Comparison of ENCODE assay signal across 26 cellular contexts in the genomic region with DNA sequence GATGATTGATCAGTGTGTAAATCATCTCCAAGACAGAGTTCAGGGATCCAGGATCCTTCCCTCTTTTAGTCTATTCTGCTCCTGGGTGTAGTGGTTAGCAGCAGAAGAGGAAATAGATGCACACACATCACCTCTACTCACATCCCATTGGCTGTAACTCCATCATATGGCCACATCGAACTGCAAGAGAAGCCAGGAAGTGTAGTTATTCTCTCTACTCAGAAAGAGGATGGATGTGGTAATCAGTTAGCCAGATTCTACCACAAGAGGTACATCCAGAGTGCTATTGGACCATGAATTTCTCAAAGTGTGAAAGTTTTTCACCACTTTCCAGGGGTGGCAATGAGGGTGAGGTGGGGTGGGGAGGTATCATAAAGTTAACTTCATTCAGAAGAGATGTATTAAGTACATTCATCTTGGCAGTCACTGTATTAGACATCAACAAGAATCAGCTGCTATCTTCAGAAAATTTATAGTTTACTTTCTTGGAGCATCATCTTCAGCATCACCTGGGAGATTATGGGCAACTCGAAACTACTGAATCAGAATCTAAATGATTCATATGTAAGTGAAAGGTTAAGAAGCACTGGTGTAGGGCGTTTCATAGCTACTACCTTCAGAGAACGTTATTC.
DNase-seq lines count a peak whose midpoint lies in the region; ATAC-seq lines count a peak whose summit lies in the region.
"Had no signal": no experiment of that assay in that cellular context is flagged by ENCODE, and none has a peak within 500 bp of the region (broad histone marks: within the 10 kb centered on the region; RNA-seq: fewer than 3 reads in every experiment).

No MANE protein-coding gene starts in this region.

- H3K4me1 Mint-ChIP-seq in activated naive CD8-positive, alpha-beta T cell treated with anti-CD3 and anti-CD28 coated beads, Interleukin-2, amount 10 ng/mL, durations not matched to agents 7 days and 5 days = peaks cover 9% of the 10 kb centered on the region
- H3K4me1 Mint-ChIP-seq in activated naive CD8-positive, alpha-beta T cell treated with anti-CD3 and anti-CD28 coated beads, Interleukin-2, amount 50 U/mL, for 24 hours = no peaks in the 10 kb centered on the region
- no peaks in the 10 kb centered on the region for H3K4me1 Mint-ChIP-seq in activated T-helper 17 cell treated with anti-CD3 and anti-CD28 coated beads, Interleukin-2, amount 50 U/mL, for 72 hours
- no peaks in the 10 kb centered on the region for H3K4me1 Mint-ChIP-seq in stimulated activated effector memory CD8-positive, alpha-beta T cell treated with anti-CD3 and anti-CD28 coated beads, Interleukin-12 subunit alpha, Interleukin-12 subunit beta, amount 100 ng/mL, for 72 hours
- H3K4me1 Mint-ChIP-seq: GM23338, IgD-negative memory B cell had no signal

- H3K4me3 Mint-ChIP-seq in activated naive CD8-positive, alpha-beta T cell treated with anti-CD3 and anti-CD28 coated beads, Interleukin-2, amount 10 ng/mL, durations not matched to agents 7 days and 5 days = peak overlapping the region; percentile 24
- no peak overlapping the region for H3K4me3 Mint-ChIP-seq in activated naive CD8-positive, alpha-beta T cell treated with anti-CD3 and anti-CD28 coated beads, Interleukin-2, amount 50 U/mL, for 24 hours
- H3K4me3 Mint-ChIP-seq in activated T-helper 17 cell treated with anti-CD3 and anti-CD28 coated beads, Interleukin-2, amount 50 U/mL, for 72 hours = no peak overlapping the region
- no peak overlapping the region for H3K4me3 Mint-ChIP-seq in stimulated activated effector memory CD8-positive, alpha-beta T cell treated with anti-CD3 and anti-CD28 coated beads, Interleukin-12 subunit alpha, Interleukin-12 subunit beta, amount 100 ng/mL, for 72 hours
- H3K4me3 Mint-ChIP-seq: CD4-positive, alpha-beta T cell; GM23338; IgD-negative memory B cell had no signal

- peak; percentile 98 for ATAC-seq in activated naive CD8-positive, alpha-beta T cell treated with anti-CD3 and anti-CD28 coated beads, Interleukin-2, amount 10 ng/mL, durations not matched to agents 7 days and 5 days (ENCODE audit: low read depth)
- ATAC-seq in activated naive CD8-positive, alpha-beta T cell treated with anti-CD3 and anti-CD28 coated beads, Interleukin-2, amount 50 U/mL, for 24 hours = no peak
- ATAC-seq in GM19351 (IDR thresholded peaks at IDR 0.05; ENCODE audit: unreplicated experiment) = peak; percentile 43
- peak; percentile 85 for ATAC-seq in activated T-helper 17 cell treated with anti-CD3 and anti-CD28 coated beads, Interleukin-2, amount 50 U/mL, for 72 hours (replicated peaks)
- peak; percentile 85 for ATAC-seq in stimulated activated effector memory CD8-positive, alpha-beta T cell treated with anti-CD3 and anti-CD28 coated beads, Interleukin-12 subunit alpha, Interleukin-12 subunit beta, amount 100 ng/mL, for 72 hours
- no peak for ATAC-seq in GM21619 (IDR thresholded peaks at IDR 0.05; ENCODE audit: unreplicated experiment)
- ATAC-seq: A549, GM23338 had no signal

- peaks cover 3% of the 10 kb centered on the region for H3K36me3 Mint-ChIP-seq in activated naive CD8-positive, alpha-beta T cell treated with anti-CD3 and anti-CD28 coated beads, Interleukin-2, amount 10 ng/mL, durations not matched to agents 7 days and 5 days
- no peaks in the 10 kb centered on the region for H3K36me3 Mint-ChIP-seq in activated naive CD8-positive, alpha-beta T cell treated with anti-CD3 and anti-CD28 coated beads, Interleukin-2, amount 50 U/mL, for 24 hours (ENCODE audit: low read depth)
- no peaks in the 10 kb centered on the region for H3K36me3 Mint-ChIP-seq in activated T-helper 17 cell treated with anti-CD3 and anti-CD28 coated beads, Interleukin-2, amount 50 U/mL, for 72 hours (ENCODE audit: low read depth)
- no peaks in the 10 kb centered on the region for H3K36me3 Mint-ChIP-seq in stimulated activated effector memory CD8-positive, alpha-beta T cell treated with anti-CD3 and anti-CD28 coated beads, Interleukin-12 subunit alpha, Interleukin-12 subunit beta, amount 100 ng/mL, for 72 hours
- H3K36me3 Mint-ChIP-seq: IgD-negative memory B cell had no signal

- H3K27ac Mint-ChIP-seq in activated naive CD8-positive, alpha-beta T cell treated with anti-CD3 and anti-CD28 coated beads, Interleukin-2, amount 10 ng/mL, durations not matched to agents 7 days and 5 days = peak overlapping the region; percentile 35
- no peak overlapping the region for H3K27ac Mint-ChIP-seq in activated naive CD8-positive, alpha-beta T cell treated with anti-CD3 and anti-CD28 coated beads, Interleukin-2, amount 50 U/mL, for 24 hours
- no peak overlapping the region for H3K27ac Mint-ChIP-seq in activated T-helper 17 cell treated with anti-CD3 and anti-CD28 coated beads, Interleukin-2, amount 50 U/mL, for 72 hours
- no peak overlapping the region for H3K27ac Mint-ChIP-seq in stimulated activated effector memory CD8-positive, alpha-beta T cell treated with anti-CD3 and anti-CD28 coated beads, Interleukin-12 subunit alpha, Interleukin-12 subunit beta, amount 100 ng/mL, for 72 hours
- H3K27ac Mint-ChIP-seq: CD4-positive, alpha-beta T cell; GM23338; IgD-negative memory B cell had no signal

- no peak for DNase-seq in activated naive CD8-positive, alpha-beta T cell treated with anti-CD3 and anti-CD28 coated beads, Interleukin-2, amount 10 ng/mL, durations not matched to agents 7 days and 5 days
- no peak for DNase-seq in activated naive CD8-positive, alpha-beta T cell treated with anti-CD3 and anti-CD28 coated beads, Interleukin-2, amount 50 U/mL, for 24 hours
- no peak for DNase-seq in stimulated activated effector memory CD8-positive, alpha-beta T cell treated with anti-CD3 and anti-CD28 coated beads, Interleukin-12 subunit alpha, Interleukin-12 subunit beta, amount 100 ng/mL, for 72 hours (ENCODE audit: low spot score in 2 of 2)
- no peak for DNase-seq in SW 1271 (lab: John Stamatoyannopoulos, UW)
- DNase-seq: AML-193; CD4-positive, alpha-beta T cell; COR-L47; DMS79; GF-D8; HCEC 1CT; NCI-H1048; NCI-H1417; NCI-H1694 treated with DMSO at 0.1 percent for 48 hours; NCI-H2081; NCI-H2171; NCI-H226; NCI-H510A; NCI-H69; Right ventricle myocardium superior; RPMI8226 had no signal

- H3K27me3 Mint-ChIP-seq in activated naive CD8-positive, alpha-beta T cell treated with anti-CD3 and anti-CD28 coated beads, Interleukin-2, amount 10 ng/mL, durations not matched to agents 7 days and 5 days = peaks cover 31% of the 10 kb centered on the region
- H3K27me3 Mint-ChIP-seq in activated naive CD8-positive, alpha-beta T cell treated with anti-CD3 and anti-CD28 coated beads, Interleukin-2, amount 50 U/mL, for 24 hours = peaks cover 6% of the 10 kb centered on the region
- H3K27me3 Mint-ChIP-seq in activated T-helper 17 cell treated with anti-CD3 and anti-CD28 coated beads, Interleukin-2, amount 50 U/mL, for 72 hours = peaks cover 29% of the 10 kb centered on the region

- H3K9me3 Mint-ChIP-seq in activated naive CD8-positive, alpha-beta T cell treated with anti-CD3 and anti-CD28 coated beads, Interleukin-2, amount 10 ng/mL, durations not matched to agents 7 days and 5 days = peaks cover 6% of the 10 kb centered on the region
- no peaks in the 10 kb centered on the region for H3K9me3 Mint-ChIP-seq in activated naive CD8-positive, alpha-beta T cell treated with anti-CD3 and anti-CD28 coated beads, Interleukin-2, amount 50 U/mL, for 24 hours
- peaks cover 3% of the 10 kb centered on the region for H3K9me3 Mint-ChIP-seq in activated T-helper 17 cell treated with anti-CD3 and anti-CD28 coated beads, Interleukin-2, amount 50 U/mL, for 72 hours
- no peaks in the 10 kb centered on the region for H3K9me3 Mint-ChIP-seq in stimulated activated effector memory CD8-positive, alpha-beta T cell treated with anti-CD3 and anti-CD28 coated beads, Interleukin-12 subunit alpha, Interleukin-12 subunit beta, amount 100 ng/mL, for 72 hours
- H3K9me3 Mint-ChIP-seq: CD4-positive, alpha-beta T cell; GM23338 had no signal

- POLR2A ChIA-PET in activated naive CD8-positive, alpha-beta T cell treated with anti-CD3 and anti-CD28 coated beads, Interleukin-2, amount 10 ng/mL, durations not matched to agents 7 days and 5 days (lab: Charles Lee) = no interaction called here

Comparison
In these comparisons a context has a peak if more than half of its experiments do, and no peak if none do; other contexts are left out.
1. ATAC-seq: peak in activated naive CD8-positive, alpha-beta T cell treated with anti-CD3 and anti-CD28 coated beads, Interleukin-2, amount 10 ng/mL, durations not matched to agents 7 days and 5 days (single experiment), GM19351 (single experiment), activated T-helper 17 cell treated with anti-CD3 and anti-CD28 coated beads, Interleukin-2, amount 50 U/mL, for 72 hours (single experiment) and stimulated activated effector memory CD8-positive, alpha-beta T cell treated with anti-CD3 and anti-CD28 coated beads, Interleukin-12 subunit alpha, Interleukin-12 subunit beta, amount 100 ng/mL, for 72 hours (single experiment); none in activated naive CD8-positive, alpha-beta T cell treated with anti-CD3 and anti-CD28 coated beads, Interleukin-2, amount 50 U/mL, for 24 hours (single experiment) and GM21619 (single experiment).